ENCODE assay signal across 15 cellular contexts in genomic region chr2:40210968-40211353, GRCh38.
"Had no signal": no experiment of that assay in that cellular context is flagged by ENCODE, and none has a peak within 500 bp of the region (broad histone marks: within the 10 kb centered on the region; RNA-seq: fewer than 3 reads in every experiment).

No MANE protein-coding gene starts in this region.

- H3K36me3 ChIP-seq: esophagus squamous epithelium, neural progenitor cell had no signal

- H3K9ac ChIP-seq: neural progenitor cell had no signal

- H3K27me3 ChIP-seq: esophagus squamous epithelium, neural progenitor cell had no signal

- ATAC-seq: activated CD8-positive, alpha-beta memory T cell treated with anti-CD3 and anti-CD28 coated beads, Interleukin-2, amount 10 ng/mL, durations not matched to agents 7 days and 5 days; effector memory CD8-positive, alpha-beta T cell; naive thymus-derived CD4-positive, alpha-beta T cell; psoas muscle; right cardiac atrium; stimulated activated effector memory CD8-positive, alpha-beta T cell treated with anti-CD3 and anti-CD28 coated beads, Interleukin-12 subunit alpha, Interleukin-12 subunit beta, amount 100 ng/mL, for 72 hours had no signal

- DNase-seq: activated CD4-positive, alpha-beta T cell treated with anti-CD3 and anti-CD28 coated beads, Interleukin-2, amount 50 U/mL, for 4 hours; activated CD8-positive, alpha-beta memory T cell treated with anti-CD3 and anti-CD28 coated beads, Interleukin-2, amount 10 ng/mL, durations not matched to agents 7 days and 5 days; activated gamma-delta T cell; activated T-cell treated with anti-CD3 and anti-CD28 coated beads, Interleukin-2, amount 50 U/mL, for 4 hours; amygdala; effector memory CD8-positive, alpha-beta T cell; esophagus squamous epithelium; mesenchymal stem cell; naive thymus-derived CD4-positive, alpha-beta T cell; psoas muscle; right cardiac atrium; stimulated activated CD4-positive, alpha-beta T cell treated with anti-CD3 and anti-CD28 coated beads, Interleukin-2, amount 100 ng/mL, for 48 hours; SW 1271 had no signal

- H3K4me2 ChIP-seq: neural progenitor cell had no signal

- H3K4me3 ChIP-seq: esophagus squamous epithelium, neural progenitor cell, psoas muscle had no signal

- H3K4me1 ChIP-seq: psoas muscle had no signal

- H3K27ac ChIP-seq: esophagus squamous epithelium, neural progenitor cell, psoas muscle had no signal

- H2AFZ ChIP-seq: neural progenitor cell had no signal

- H3K9me3 ChIP-seq: esophagus squamous epithelium, psoas muscle had no signal
